9 cellular contexts compared by ENCODE assay signal in genomic region chr17:39757931-39758873, GRCh38. TPM values are rescaled to one million over a fixed set of nuclear protein-coding genes. Genes with fewer than 3 reads are reported as not detected.
DNase-seq lines count a peak whose midpoint lies in the region; ATAC-seq lines count a peak whose summit lies in the region.
"Had no signal": no experiment of that assay in that cellular context is flagged by ENCODE, and none has a peak within 500 bp of the region (broad histone marks: within the 10 kb centered on the region; RNA-seq: fewer than 3 reads in every experiment).

No MANE protein-coding gene starts in this region.

- peak; percentile 54 for ATAC-seq in stimulated activated naive CD8-positive, alpha-beta T cell treated with anti-CD3 and anti-CD28 coated beads, Interleukin-15, amount 100 ng/mL, for 72 hours
- no peak for ATAC-seq in esophagus mucosa

- H3K27me3 Mint-ChIP-seq in activated CD4-positive, alpha-beta T cell treated with anti-CD3 and anti-CD28 coated beads, Interleukin-2, amount 10 ng/mL, durations not matched to agents 7 days and 5 days = no peaks in the 10 kb centered on the region
- no peaks in the 10 kb centered on the region for H3K27me3 Mint-ChIP-seq in stimulated activated naive CD8-positive, alpha-beta T cell treated with anti-CD3 and anti-CD28 coated beads, Interleukin-15, amount 100 ng/mL, for 72 hours

- H3K36me3 Mint-ChIP-seq in activated CD4-positive, alpha-beta T cell treated with anti-CD3 and anti-CD28 coated beads, Interleukin-2, amount 10 ng/mL, durations not matched to agents 7 days and 5 days (ENCODE audit: low read depth) = peaks cover 26% of the 10 kb centered on the region

- H3K27ac Mint-ChIP-seq in activated CD4-positive, alpha-beta T cell treated with anti-CD3 and anti-CD28 coated beads, Interleukin-2, amount 10 ng/mL, durations not matched to agents 7 days and 5 days = peak overlapping the region; percentile 58
- peak overlapping the region; percentile 77 to 98 for H3K27ac Mint-ChIP-seq in stimulated activated naive CD8-positive, alpha-beta T cell treated with anti-CD3 and anti-CD28 coated beads, Interleukin-15, amount 100 ng/mL, for 72 hours

- CTCF ChIA-PET in activated CD4-positive, alpha-beta T cell treated with anti-CD3 and anti-CD28 coated beads, Interleukin-2, amount 10 ng/mL, durations not matched to agents 7 days and 5 days (lab: Charles Lee) = interaction anchor here (0.6 to 1.3 kb wide), 6 partner anchors 22 to 607 kb away, joined by 3 to 10 read pairs (median 4); partner anchors contain the start of gene MIEN1

- DNase-seq in activated naive CD4-positive, alpha-beta T cell treated with Interleukin-2 at 50 U/mL for 16 hours = peak; percentile 64
- DNase-seq in activated naive CD4-positive, alpha-beta T cell (lab: John Stamatoyannopoulos, UW) = no peak
- peak; percentile 46 for DNase-seq in activated CD4-positive, alpha-beta T cell treated with anti-CD3 and anti-CD28 coated beads, Interleukin-2, amount 10 ng/mL, durations not matched to agents 7 days and 5 days
- peak; percentile 52 for DNase-seq in central memory CD4-positive, alpha-beta T cell
- DNase-seq in stimulated activated naive CD8-positive, alpha-beta T cell treated with anti-CD3 and anti-CD28 coated beads, Interleukin-15, amount 100 ng/mL, for 72 hours = peak; percentile 62 to 83
- no peak for DNase-seq in NCI-H2196 (lab: John Stamatoyannopoulos, UW; ENCODE audit: unreplicated experiment)
- DNase-seq in NCI-H1417 (lab: John Stamatoyannopoulos, UW) = no peak
- DNase-seq: brain microvascular endothelial cell had no signal

- POLR2A ChIA-PET in activated CD4-positive, alpha-beta T cell treated with anti-CD3 and anti-CD28 coated beads, Interleukin-2, amount 10 ng/mL, durations not matched to agents 7 days and 5 days (lab: Charles Lee) = interaction anchor here (0.5 to 0.6 kb wide), 2 partner anchors 17 to 99 kb away, joined by 3 to 5 read pairs; no protein-coding TSS in a partner anchor

- H3K4me1 Mint-ChIP-seq in activated CD4-positive, alpha-beta T cell treated with anti-CD3 and anti-CD28 coated beads, Interleukin-2, amount 10 ng/mL, durations not matched to agents 7 days and 5 days = peaks cover 70% of the 10 kb centered on the region
- H3K4me1 Mint-ChIP-seq in stimulated activated naive CD8-positive, alpha-beta T cell treated with anti-CD3 and anti-CD28 coated beads, Interleukin-15, amount 100 ng/mL, for 72 hours = peaks cover 88% of the 10 kb centered on the region

- no peak overlapping the region for H3K4me3 Mint-ChIP-seq in activated CD4-positive, alpha-beta T cell treated with anti-CD3 and anti-CD28 coated beads, Interleukin-2, amount 10 ng/mL, durations not matched to agents 7 days and 5 days
- peak overlapping the region; percentile 71 to 80 for H3K4me3 Mint-ChIP-seq in stimulated activated naive CD8-positive, alpha-beta T cell treated with anti-CD3 and anti-CD28 coated beads, Interleukin-15, amount 100 ng/mL, for 72 hours

- H3K9me3 Mint-ChIP-seq in activated CD4-positive, alpha-beta T cell treated with anti-CD3 and anti-CD28 coated beads, Interleukin-2, amount 10 ng/mL, durations not matched to agents 7 days and 5 days = no peaks in the 10 kb centered on the region
- no peaks in the 10 kb centered on the region for H3K9me3 Mint-ChIP-seq in stimulated activated naive CD8-positive, alpha-beta T cell treated with anti-CD3 and anti-CD28 coated beads, Interleukin-15, amount 100 ng/mL, for 72 hours

RNA-seq across cellular contexts. Expression of gene GRB7, which starts 20.5 kb away (rescaled TPM):
- total RNA-seq in activated CD4-positive, alpha-beta T cell treated with anti-CD3 and anti-CD28 coated beads, Interleukin-2, amount 10 ng/mL, durations not matched to agents 7 days and 5 days = under 1 TPM; 0.69 to 0.81 TPM
- total RNA-seq in esophagus mucosa = 45.3 TPM

RNA-seq across cellular contexts. Expression of gene MIEN1, which starts 27.9 kb away (rescaled TPM):
- 10 to 100 TPM; 49.7 to 50.2 TPM for total RNA-seq in activated CD4-positive, alpha-beta T cell treated with anti-CD3 and anti-CD28 coated beads, Interleukin-2, amount 10 ng/mL, durations not matched to agents 7 days and 5 days
- total RNA-seq in esophagus mucosa = 44.3 TPM

RNA-seq across cellular contexts. Expression of gene ERBB2, which starts 58.3 kb away (rescaled TPM):
- 1 to 10 TPM; 4.5 to 4.6 TPM for total RNA-seq in activated CD4-positive, alpha-beta T cell treated with anti-CD3 and anti-CD28 coated beads, Interleukin-2, amount 10 ng/mL, durations not matched to agents 7 days and 5 days
- 118 TPM for total RNA-seq in esophagus mucosa

Comparison
In these comparisons a context has a peak if more than half of its experiments do, and no peak if none do; other contexts are left out.
1. DNase-seq: peak in activated naive CD4-positive, alpha-beta T cell treated with Interleukin-2 at 50 U/mL for 16 hours (single experiment), activated CD4-positive, alpha-beta T cell treated with anti-CD3 and anti-CD28 coated beads, Interleukin-2, amount 10 ng/mL, durations not matched to agents 7 days and 5 days (single experiment), central memory CD4-positive, alpha-beta T cell (single experiment) and stimulated activated naive CD8-positive, alpha-beta T cell treated with anti-CD3 and anti-CD28 coated beads, Interleukin-15, amount 100 ng/mL, for 72 hours (2 of 2); none in activated naive CD4-positive, alpha-beta T cell (0 of 4), NCI-H2196 (single experiment) and NCI-H1417 (0 of 3).
2. RNA of gene GRB7, which starts 20.5 kb away (total RNA-seq): 45.3 TPM in esophagus mucosa (single experiment); 0.69 to 0.81 TPM in activated CD4-positive, alpha-beta T cell treated with anti-CD3 and anti-CD28 coated beads, Interleukin-2, amount 10 ng/mL, durations not matched to agents 7 days and 5 days; every median in the first group is over 10 times any median in the second.
3. RNA of gene ERBB2, which starts 58.3 kb away (total RNA-seq): 118 TPM in esophagus mucosa (single experiment); 4.5 to 4.6 TPM in activated CD4-positive, alpha-beta T cell treated with anti-CD3 and anti-CD28 coated beads, Interleukin-2, amount 10 ng/mL, durations not matched to agents 7 days and 5 days; every median in the first group is over 10 times any median in the second.